In genomic region chr1:36321119-36321951, GRCh38 we compare ENCODE assay signal across 1 cellular context.
TF ChIP-seq lines count a peak whose summit lies in the region.

No MANE protein-coding gene starts in this region.

TF ChIP-seq in HCT116, 20 proteins besides CTCF, POLR2A, EP300 and RAD21 (continued from another document):
- TF ChIP-seq ZNF274 (IDR thresholded peaks at IDR 0.05; ENCODE audit: low read depth, low read length) (no peak), SIN3A (IDR thresholded peaks at IDR 0.05; ENCODE audit: low read depth) (peak; percentile 66; the same call in 1 of the 2 replicates)
